In the genomic region with DNA sequence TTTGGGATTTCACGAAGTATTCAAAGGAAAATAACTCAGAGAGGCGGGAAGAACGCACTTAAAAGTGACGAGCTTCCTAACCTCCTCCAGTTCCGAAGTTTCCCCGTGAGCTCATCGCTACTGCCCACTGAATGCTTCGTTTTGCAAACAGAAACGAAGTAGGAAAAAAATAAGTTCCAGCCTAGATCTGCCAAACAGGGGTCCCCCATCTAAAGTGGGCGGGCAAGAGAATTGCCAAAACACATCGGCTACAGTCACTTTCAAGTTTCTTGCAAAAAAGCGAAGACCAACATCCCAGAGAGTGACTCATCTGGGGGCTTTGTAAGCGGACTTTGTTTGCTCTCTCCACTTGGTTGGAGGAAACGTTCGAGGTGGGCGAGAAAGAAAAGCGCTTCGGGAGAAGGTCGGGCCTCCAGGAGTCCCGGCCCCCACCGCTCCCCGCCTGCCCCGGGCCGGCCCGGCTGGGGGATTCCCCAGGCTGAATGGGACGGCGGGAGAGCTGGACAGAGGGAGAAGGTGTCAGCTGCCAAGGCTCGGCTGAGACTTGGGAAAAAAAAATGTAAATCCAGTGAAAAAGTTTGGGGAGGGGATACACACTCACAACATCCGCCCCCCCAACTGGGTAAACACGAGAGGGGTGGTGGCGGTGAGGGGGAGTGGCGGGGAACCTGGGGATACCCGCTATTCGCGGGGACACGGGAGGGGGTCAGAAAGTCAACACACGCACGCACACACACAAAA, we compare ENCODE assay signal across 8 cellular contexts. TPM values are rescaled to one million over a fixed set of nuclear protein-coding genes. Genes with fewer than 3 reads are reported as not detected.
DNase-seq lines count a peak whose midpoint lies in the region; ATAC-seq and TF ChIP-seq lines count a peak whose summit lies in the region.

No MANE protein-coding gene starts in this region.

- H3K36me3 ChIP-seq in RWPE2 (ENCODE audit: low read depth) (peaks cover 70% of the 10 kb centered on the region), adrenal gland (replicated peaks in 1 of 2) (no peaks in the 10 kb centered on the region), left ventricle myocardium inferior (peaks cover 9% of the 10 kb centered on the region)

- ATAC-seq in HG02763 (IDR thresholded peaks at IDR 0.05; ENCODE audit: unreplicated experiment) (peak; percentile 3), RWPE2 (ENCODE audit: low read depth) (peak; percentile 30), GM18873 (IDR thresholded peaks at IDR 0.05; ENCODE audit: low FRiP score, unreplicated experiment) (no peak)

- no peak for TF ChIP-seq CTCF in RWPE2 (IDR thresholded peaks at IDR 0.05; ENCODE audit: poor library complexity, severe bottlenecking)
- peak in 1 of 6 experiments; percentile 6 for TF ChIP-seq CTCF in adrenal gland (IDR thresholded peaks at IDR 0.05)
- no peak for TF ChIP-seq CTCF in left ventricle myocardium inferior (IDR thresholded peaks at IDR 0.05; ENCODE audit: borderline replicate concordance)

- DNase-seq in G401 (ENCODE audit: low spot score) = peak; percentile 43
- DNase-seq in RWPE2 (ENCODE audit: low spot score) = no peak
- peak; percentile 52 to 75 (median 59) for DNase-seq in adrenal gland
- DNase-seq in left ventricle myocardium inferior = peak; percentile 40
- DNase-seq in posterior vena cava (ENCODE audit: low spot score) = peak; percentile 80
- DNase-seq in NCI-H2107 treated with DMSO at 0.1 percent for 48 hours (lab: John Stamatoyannopoulos, UW; ENCODE audit: unreplicated experiment) = no peak

- TF ChIP-seq POLR2A in adrenal gland (IDR thresholded peaks at IDR 0.05) = peak in 1 of 2 donors; percentile 72

- H3K4me3 ChIP-seq in RWPE2 (ENCODE audit: severe bottlenecking) = peak overlapping the region; percentile 63
- peak overlapping the region; percentile 13 to 94 (median 45) for H3K4me3 ChIP-seq in adrenal gland
- H3K4me3 ChIP-seq in left ventricle myocardium inferior = peak overlapping the region; percentile 89

- WGBS in adrenal gland, 4 donors = 0 to 1% (median 0%) methylated on average over 38 of the region's 38 CpGs

- in situ Hi-C loops in G401 (cut with HindIII; ENCODE audit: low sequenced_read_pairs) = no loop called here

- intact Hi-C loops in adrenal gland (cut with DNase I) = no loop called here
- intact Hi-C loops in left ventricle myocardium inferior (cut with micrococcal nuclease) = no loop called here
- intact Hi-C loops in posterior vena cava (cut with DNase I) = loop anchor here in 1 of 2 donors (5.0 kb wide), 1 partner anchor 35 kb away; no protein-coding TSS in a partner anchor

- H3K27ac ChIP-seq in RWPE2 (ENCODE audit: poor library complexity, severe bottlenecking) (peak overlapping the region; percentile 92), adrenal gland (peak overlapping the region; percentile 55 to 97 (median 96)), left ventricle myocardium inferior (replicated peaks) (peak overlapping the region; percentile 99)

- no peaks in the 10 kb centered on the region for H3K27me3 ChIP-seq in RWPE2 (ENCODE audit: insufficient read depth, poor library complexity, severe bottlenecking)
- H3K27me3 ChIP-seq in adrenal gland = no peaks in the 10 kb centered on the region
- no peaks in the 10 kb centered on the region for H3K27me3 ChIP-seq in left ventricle myocardium inferior (ENCODE audit: low read depth)

- H3K9me3 ChIP-seq in RWPE2 (ENCODE audit: severe bottlenecking) (no peaks in the 10 kb centered on the region), adrenal gland (replicated peaks in 1 of 3) (no peaks in the 10 kb centered on the region), left ventricle myocardium inferior (replicated peaks) (no peaks in the 10 kb centered on the region)

- H3K4me1 ChIP-seq in RWPE2 (ENCODE audit: insufficient read depth, poor library complexity, severe bottlenecking) (peaks cover 27% of the 10 kb centered on the region), adrenal gland (replicated peaks in 1 of 2) (peaks cover 33 to 61% of the 10 kb centered on the region in 2 donors), left ventricle myocardium inferior (peaks cover 91% of the 10 kb centered on the region)

RNA-seq across cellular contexts. Expression of a gene that starts 1.0 kb away (rescaled TPM):
- total RNA-seq in G401 (2014; rRNA removed; shearing (Covaris generic)) = 22.7 and 37.4 TPM in 2 replicates
- total RNA-seq in adrenal gland (100 to 1,000 TPM in 1 of 8 donors, 10 to 100 TPM in 7; 56.2 to 105 (median 74.1) TPM), left ventricle myocardium inferior (77.2 TPM), posterior vena cava (10 to 100 TPM; 56.1 to 61.8 TPM)
- 10 to 100 TPM; 14.1 to 58.5 (median 23.1) TPM for polyA plus RNA-seq in adrenal gland

RNA-seq across cellular contexts. Expression of a gene that starts 20.0 kb away (rescaled TPM):
- total RNA-seq in G401 (2014; rRNA removed; shearing (Covaris generic)) = 461 and 585 TPM in 2 replicates
- total RNA-seq in adrenal gland = 100 to 1,000 TPM; 131 to 236 (median 186) TPM
- 100 to 1,000 TPM; 105 to 276 (median 137) TPM for polyA plus RNA-seq in adrenal gland
- 92.4 TPM for total RNA-seq in left ventricle myocardium inferior
- 100 to 1,000 TPM; 120 to 152 TPM for total RNA-seq in posterior vena cava

RNA-seq across cellular contexts. Expression of a gene that starts 31.8 kb away (rescaled TPM):
- total RNA-seq in G401 (2014; rRNA removed; shearing (Covaris generic)) = 26.7 and 42.3 TPM in 2 replicates
- total RNA-seq in adrenal gland (10 to 100 TPM; 23.9 to 47.3 (median 39.1) TPM), left ventricle myocardium inferior (43.2 TPM), posterior vena cava (10 to 100 TPM; 42.3 to 43.6 TPM)
- 10 to 100 TPM; 19.9 to 45.1 (median 40.1) TPM for polyA plus RNA-seq in adrenal gland

Comparison
In these comparisons a context has a peak if more than half of its experiments do, and no peak if none do; other contexts are left out.
1. DNase-seq: peak in G401 (single experiment), adrenal gland (7 of 7), left ventricle myocardium inferior (single experiment) and posterior vena cava (single experiment); none in RWPE2 (single experiment) and NCI-H2107 treated with DMSO at 0.1 percent for 48 hours (single experiment).
2. Peak in every context shown above with its lines, with median percentiles within 50 percentile points of each other: H3K27ac ChIP-seq and H3K4me3 ChIP-seq.